In the genomic region with DNA sequence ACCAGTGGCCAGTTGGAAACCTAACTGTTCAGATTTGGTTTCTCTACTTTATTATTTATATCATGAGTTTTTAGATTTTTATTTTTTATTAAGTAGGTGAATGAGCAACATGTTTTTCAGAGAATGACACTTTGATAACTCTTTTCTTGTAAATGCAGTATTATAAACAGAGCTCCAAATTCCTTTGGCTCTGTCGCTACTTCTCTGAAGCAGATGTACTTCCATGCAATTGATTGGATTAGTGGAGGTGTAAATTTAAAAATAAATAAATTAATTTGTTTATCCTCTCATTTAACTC, we compare ENCODE assay signal across 1 cellular context.
TF ChIP-seq lines count a peak whose summit lies in the region.

No MANE protein-coding gene starts in this region.

TF ChIP-seq in GM12878, 131 proteins besides CTCF, POLR2A, EP300 and RAD21:
- no peak for TF ChIP-seq POU2F2 (IDR thresholded peaks at IDR 0.05; ENCODE audit: borderline replicate concordance, low read depth, low read length)
- no peak for TF ChIP-seq EGR1 (IDR thresholded peaks at IDR 0.05; ENCODE audit: borderline replicate concordance in 1 of 2, low read depth in 2 of 2, low read length in 2 of 2)
- TF ChIP-seq, protein P1, sequence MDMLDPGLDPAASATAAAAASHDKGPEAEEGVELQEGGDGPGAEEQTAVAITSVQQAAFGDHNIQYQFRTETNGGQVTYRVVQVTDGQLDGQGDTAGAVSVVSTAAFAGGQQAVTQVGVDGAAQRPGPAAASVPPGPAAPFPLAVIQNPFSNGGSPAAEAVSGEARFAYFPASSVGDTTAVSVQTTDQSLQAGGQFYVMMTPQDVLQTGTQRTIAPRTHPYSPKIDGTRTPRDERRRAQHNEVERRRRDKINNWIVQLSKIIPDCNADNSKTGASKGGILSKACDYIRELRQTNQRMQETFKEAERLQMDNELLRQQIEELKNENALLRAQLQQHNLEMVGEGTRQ (IDR thresholded peaks at IDR 0.05; ENCODE audit: borderline replicate concordance, low read depth, low read length): no peak
- TF ChIP-seq, protein P2, sequence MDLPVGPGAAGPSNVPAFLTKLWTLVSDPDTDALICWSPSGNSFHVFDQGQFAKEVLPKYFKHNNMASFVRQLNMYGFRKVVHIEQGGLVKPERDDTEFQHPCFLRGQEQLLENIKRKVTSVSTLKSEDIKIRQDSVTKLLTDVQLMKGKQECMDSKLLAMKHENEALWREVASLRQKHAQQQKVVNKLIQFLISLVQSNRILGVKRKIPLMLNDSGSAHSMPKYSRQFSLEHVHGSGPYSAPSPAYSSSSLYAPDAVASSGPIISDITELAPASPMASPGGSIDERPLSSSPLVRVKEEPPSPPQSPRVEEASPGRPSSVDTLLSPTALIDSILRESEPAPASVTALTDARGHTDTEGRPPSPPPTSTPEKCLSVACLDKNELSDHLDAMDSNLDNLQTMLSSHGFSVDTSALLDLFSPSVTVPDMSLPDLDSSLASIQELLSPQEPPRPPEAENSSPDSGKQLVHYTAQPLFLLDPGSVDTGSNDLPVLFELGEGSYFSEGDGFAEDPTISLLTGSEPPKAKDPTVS (IDR thresholded peaks at IDR 0.05; ENCODE audit: low read depth, low read length): no peak
- TF ChIP-seq, protein P3, sequence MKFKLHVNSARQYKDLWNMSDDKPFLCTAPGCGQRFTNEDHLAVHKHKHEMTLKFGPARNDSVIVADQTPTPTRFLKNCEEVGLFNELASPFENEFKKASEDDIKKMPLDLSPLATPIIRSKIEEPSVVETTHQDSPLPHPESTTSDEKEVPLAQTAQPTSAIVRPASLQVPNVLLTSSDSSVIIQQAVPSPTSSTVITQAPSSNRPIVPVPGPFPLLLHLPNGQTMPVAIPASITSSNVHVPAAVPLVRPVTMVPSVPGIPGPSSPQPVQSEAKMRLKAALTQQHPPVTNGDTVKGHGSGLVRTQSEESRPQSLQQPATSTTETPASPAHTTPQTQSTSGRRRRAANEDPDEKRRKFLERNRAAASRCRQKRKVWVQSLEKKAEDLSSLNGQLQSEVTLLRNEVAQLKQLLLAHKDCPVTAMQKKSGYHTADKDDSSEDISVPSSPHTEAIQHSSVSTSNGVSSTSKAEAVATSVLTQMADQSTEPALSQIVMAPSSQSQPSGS (IDR thresholded peaks at IDR 0.05; ENCODE audit: low read length): no peak
- no peak for TF ChIP-seq SRF (IDR thresholded peaks at IDR 0.05; ENCODE audit: low read depth in 2 of 2, low read length in 2 of 2)
- no peak for TF ChIP-seq ZNF24 (IDR thresholded peaks at IDR 0.05)
